ENCODE assay signal across 25 cellular contexts in genomic region chr9:124514125-124514524, GRCh38.
"Had no signal": no experiment of that assay in that cellular context is flagged by ENCODE, and none has a peak within 500 bp of the region (broad histone marks: within the 10 kb centered on the region; RNA-seq: fewer than 3 reads in every experiment).

No MANE protein-coding gene starts in this region.

- DNase-seq: activated CD4-positive, alpha-beta memory T cell treated with anti-CD3 and anti-CD28 coated beads for 36 hours; activated CD4-positive, alpha-beta T cell treated with anti-CD3 and anti-CD28 coated beads, Interleukin-2, amount 10 ng/mL, durations not matched to agents 24 days and 14 days; activated CD8-positive, alpha-beta memory T cell treated with anti-CD3 and anti-CD28 coated beads, Interleukin-2, amount 50 U/mL, for 4 hours; activated gamma-delta T cell; activated naive CD4-positive, alpha-beta T cell treated with anti-CD3 and anti-CD28 coated beads, Interleukin-2, amount 50 U/mL, for 16 hours; activated T-cell treated with anti-CD3 and anti-CD28 coated beads, Interleukin-2, amount 50 U/mL, for 24 hours; amniotic stem cell; cortex of kidney; effector memory CD8-positive, alpha-beta T cell; kidney; left colon; mammary epithelial cell; nephron progenitor cell; ovary; retina; sigmoid colon; small intestine; stimulated activated CD4-positive, alpha-beta T cell treated with anti-CD3 and anti-CD28 coated beads, Interleukin-1b, Interleukin-23, amount 100 ng/mL, for 48 hours; stimulated activated CD4-positive, alpha-beta T cell treated with anti-CD3 and anti-CD28 coated beads, Interleukin-4, amount 100 ng/mL, for 4 hours; stimulated activated CD8-positive, alpha-beta memory T cell treated with anti-CD3 and anti-CD28 coated beads, Interleukin-4, amount 100 ng/mL, for 48 hours; stimulated activated naive CD8-positive, alpha-beta T cell treated with anti-CD3 and anti-CD28 coated beads, Interleukin-15, amount 100 ng/mL, for 72 hours; upper lobe of left lung had no signal

- ATAC-seq: activated CD4-positive, CD25-positive, alpha-beta regulatory T cell treated with anti-CD3 and anti-CD28 coated beads, Interleukin-2, amount 50 U/mL, for 24 hours; effector memory CD8-positive, alpha-beta T cell; gastroesophageal sphincter; stimulated activated memory B cell treated with anti-CD40 and anti-IgM and Interleukin-4, amounts not matched to agents 10 μg/mL and 1 μg/mL and 100 μg/mL, for 72 hours; stimulated activated naive CD8-positive, alpha-beta T cell treated with anti-CD3 and anti-CD28 coated beads, Interleukin-15, amount 100 ng/mL, for 72 hours had no signal
